8 cellular contexts compared by ENCODE assay signal in genomic region chr15:62742409-62743171, GRCh38.
DNase-seq lines count a peak whose midpoint lies in the region; ATAC-seq and TF ChIP-seq lines count a peak whose summit lies in the region.

No MANE protein-coding gene starts in this region.

- peak; percentile 80 for TF ChIP-seq CTCF in OCI-LY1 (IDR thresholded peaks at IDR 0.05; ENCODE audit: low read length)

- H3K4me3 ChIP-seq in OCI-LY1 (ENCODE audit: low read depth, low read length, poor library complexity, severe bottlenecking) (no peak overlapping the region), skeletal muscle cell (ENCODE audit: low read depth, low read length) (no peak overlapping the region)

- no peak overlapping the region for H3K27ac ChIP-seq in OCI-LY1 (ENCODE audit: low read depth, low read length, poor library complexity, severe bottlenecking)

- no peaks in the 10 kb centered on the region for H3K79me2 ChIP-seq in OCI-LY1 (ENCODE audit: insufficient read depth, low read length)

- no peaks in the 10 kb centered on the region for H3K9me2 ChIP-seq in OCI-LY1 (ENCODE audit: low read depth, low read length)

- H3K4me2 ChIP-seq in OCI-LY1 (ENCODE audit: low read length): no peak overlapping the region

- peak; percentile 9 for DNase-seq in DMS 273 treated with DMSO at 0.1 percent for 48 hours (lab: John Stamatoyannopoulos, UW)
- DNase-seq in HS-5 (ENCODE audit: low read depth): peak; percentile 91
- DNase-seq in astrocyte of the hippocampus (ENCODE audit: low read depth, low spot score): peak; percentile 87
- DNase-seq in hypothalamus (lab: John Stamatoyannopoulos, UW): peak in 30 of 51 donors; percentile 10 to 78 (median 48)
- peak; percentile 66 for DNase-seq in skeletal muscle cell (ENCODE audit: low read depth)
- DNase-seq in HuH-7.5 (ENCODE audit: low spot score): no peak

- no peaks in the 10 kb centered on the region for H3K27me3 ChIP-seq in OCI-LY1 (ENCODE audit: insufficient read depth, low read length)

- H3K9me3 ChIP-seq in OCI-LY1 (ENCODE audit: low read length): no peaks in the 10 kb centered on the region

- H3K4me1 ChIP-seq in OCI-LY1 (ENCODE audit: insufficient read depth, low read length, severe bottlenecking): no peaks in the 10 kb centered on the region

- H3K9ac ChIP-seq in OCI-LY1 (ENCODE audit: low read length): no peak overlapping the region

- H2AFZ ChIP-seq in OCI-LY1 (ENCODE audit: low read length): no peak overlapping the region

- no peaks in the 10 kb centered on the region for H3K36me3 ChIP-seq in OCI-LY1 (ENCODE audit: insufficient read depth, low read length)

- H3F3A ChIP-seq in OCI-LY1 (ENCODE audit: insufficient read depth, low read length): no peaks in the 10 kb centered on the region

- H4K20me1 ChIP-seq in OCI-LY1 (ENCODE audit: insufficient read depth, low read length): no peaks in the 10 kb centered on the region

- ATAC-seq in HG03439 (IDR thresholded peaks at IDR 0.05; ENCODE audit: unreplicated experiment): no peak
